8 cellular contexts compared by ENCODE assay signal in genomic region chr15:41230345-41230649, GRCh38. TPM values are rescaled to one million over a fixed set of nuclear protein-coding genes. Genes with fewer than 3 reads are reported as not detected.
DNase-seq lines count a peak whose midpoint lies in the region; ATAC-seq and TF ChIP-seq lines count a peak whose summit lies in the region.

No MANE protein-coding gene starts in this region.

- peak overlapping the region; percentile 80 to 97 (median 95) for H3K27ac Mint-ChIP-seq in brain
- peak overlapping the region; percentile 97 for H3K27ac Mint-ChIP-seq in mesothelial cell of epicardium

- H3K27me3 ChIP-seq in heart left ventricle (no peaks in the 10 kb centered on the region), upper lobe of right lung (no peaks in the 10 kb centered on the region)

- no peaks in the 10 kb centered on the region for H3K36me3 Mint-ChIP-seq in brain
- no peaks in the 10 kb centered on the region for H3K36me3 Mint-ChIP-seq in mesothelial cell of epicardium

- peaks cover 0 to 34% (median 26%) of the 10 kb centered on the region in 12 donors for H3K4me1 ChIP-seq in heart left ventricle
- H3K4me1 ChIP-seq in upper lobe of right lung, result peaks cover 4% of the 10 kb centered on the region

- intact Hi-C loops in heart left ventricle (cut with DNase I), result loop anchor here in 8 of 10 donors (2.0 to 10.0 kb wide), 5 partner anchors 52 to 113 kb away; partner anchors contain the start of gene INO80 (in 5 of the 8)
- intact Hi-C loops in left ventricle myocardium superior (cut with micrococcal nuclease), result loop anchor here (5.0 kb wide), 1 partner anchor 113 kb away; the partner anchor contains the start of gene INO80
- intact Hi-C loops in upper lobe of right lung (cut with DNase I), result no loop called here

- no peaks in the 10 kb centered on the region for H3K36me3 ChIP-seq in heart left ventricle
- no peaks in the 10 kb centered on the region for H3K36me3 ChIP-seq in upper lobe of right lung

- peak overlapping the region in 11 of 12 donors; percentile 59 to 94 (median 82) for H3K4me3 ChIP-seq in heart left ventricle
- peak overlapping the region; percentile 80 for H3K4me3 ChIP-seq in upper lobe of right lung

- ATAC-seq in heart left ventricle (no peak), left ventricle myocardium superior (no peak), upper lobe of right lung (no peak)
- ATAC-seq in activated CD4-positive, CD25-positive, alpha-beta regulatory T cell treated with anti-CD3 and anti-CD28 coated beads, Interleukin-2, amount 50 U/mL, for 24 hours, result no peak

- no peak for TF ChIP-seq POLR2A in heart left ventricle (IDR thresholded peaks at IDR 0.05)

- DNase-seq in heart left ventricle (no peak), left ventricle myocardium superior (no peak), mesothelial cell of epicardium (ENCODE audit: low spot score in 2 of 2, unreplicated experiment in 2 of 2) (no peak), upper lobe of right lung (no peak), HuH-7.5 (ENCODE audit: low spot score) (no peak), inferior parietal cortex (ENCODE audit: extremely low spot score) (no peak)

- H3K9me3 ChIP-seq in heart left ventricle (no peaks in the 10 kb centered on the region), upper lobe of right lung (no peaks in the 10 kb centered on the region)

- H3K4me3 Mint-ChIP-seq in brain (peak overlapping the region; percentile 86 to 91 (median 86)), mesothelial cell of epicardium (peak overlapping the region; percentile 91)

- H3K4me1 Mint-ChIP-seq in brain (peaks cover 31% of the 10 kb centered on the region), mesothelial cell of epicardium (peaks cover 16% of the 10 kb centered on the region)

- TF ChIP-seq CTCF in heart left ventricle (IDR thresholded peaks at IDR 0.05) (no peak), brain (conservative IDR thresholded peaks at IDR 0.05) (no peak), mesothelial cell of epicardium (IDR thresholded peaks at IDR 0.05; ENCODE audit: unreplicated experiment) (no peak), upper lobe of right lung (IDR thresholded peaks at IDR 0.05) (no peak)

- H3K27ac ChIP-seq in heart left ventricle (peak overlapping the region in 10 of 12 donors; percentile 59 to 95 (median 91)), upper lobe of right lung (peak overlapping the region; percentile 24)

- WGBS in heart left ventricle, 4 donors, result 26 to 33% (median 28%) methylated on average over 10 of the region's 10 CpGs

- H3K27me3 Mint-ChIP-seq in brain (peaks cover 21% of the 10 kb centered on the region), mesothelial cell of epicardium (ENCODE audit: low read depth) (no peaks in the 10 kb centered on the region)

- H3K9me3 Mint-ChIP-seq in brain (peaks cover 0 to 2% (median 0%) of the 10 kb centered on the region in 5 experiments), mesothelial cell of epicardium (no peaks in the 10 kb centered on the region)

RNA-seq across cellular contexts. Expression of gene EXD1, which starts 0.3 kb away (rescaled TPM):
- total RNA-seq in heart left ventricle (not detected), left ventricle myocardium superior (not detected), mesothelial cell of epicardium (not detected in 3 replicates), upper lobe of right lung (not detected)
- polyA plus RNA-seq in heart left ventricle (not detected), brain (ENCODE audit: insufficient read depth, low read depth, low replicate concordance) (0.10 TPM)

RNA-seq across cellular contexts. Expression of gene CHP1, which starts 0.8 kb away (rescaled TPM):
- 100 to 1,000 TPM; 102 to 232 (median 119) TPM for total RNA-seq in heart left ventricle
- 100 to 1,000 TPM in 1 of 2 donors, 10 to 100 TPM in 1; 35.5 to 147 TPM for polyA plus RNA-seq in heart left ventricle
- total RNA-seq in left ventricle myocardium superior, result 102 TPM
- polyA plus RNA-seq in brain (ENCODE audit: insufficient read depth, low read depth, low replicate concordance), result 33.4 TPM
- 51.8 to 58.4 TPM (median 54.1 TPM) in 3 replicates for total RNA-seq in mesothelial cell of epicardium
- 175 TPM for total RNA-seq in upper lobe of right lung
